In the genomic region with DNA sequence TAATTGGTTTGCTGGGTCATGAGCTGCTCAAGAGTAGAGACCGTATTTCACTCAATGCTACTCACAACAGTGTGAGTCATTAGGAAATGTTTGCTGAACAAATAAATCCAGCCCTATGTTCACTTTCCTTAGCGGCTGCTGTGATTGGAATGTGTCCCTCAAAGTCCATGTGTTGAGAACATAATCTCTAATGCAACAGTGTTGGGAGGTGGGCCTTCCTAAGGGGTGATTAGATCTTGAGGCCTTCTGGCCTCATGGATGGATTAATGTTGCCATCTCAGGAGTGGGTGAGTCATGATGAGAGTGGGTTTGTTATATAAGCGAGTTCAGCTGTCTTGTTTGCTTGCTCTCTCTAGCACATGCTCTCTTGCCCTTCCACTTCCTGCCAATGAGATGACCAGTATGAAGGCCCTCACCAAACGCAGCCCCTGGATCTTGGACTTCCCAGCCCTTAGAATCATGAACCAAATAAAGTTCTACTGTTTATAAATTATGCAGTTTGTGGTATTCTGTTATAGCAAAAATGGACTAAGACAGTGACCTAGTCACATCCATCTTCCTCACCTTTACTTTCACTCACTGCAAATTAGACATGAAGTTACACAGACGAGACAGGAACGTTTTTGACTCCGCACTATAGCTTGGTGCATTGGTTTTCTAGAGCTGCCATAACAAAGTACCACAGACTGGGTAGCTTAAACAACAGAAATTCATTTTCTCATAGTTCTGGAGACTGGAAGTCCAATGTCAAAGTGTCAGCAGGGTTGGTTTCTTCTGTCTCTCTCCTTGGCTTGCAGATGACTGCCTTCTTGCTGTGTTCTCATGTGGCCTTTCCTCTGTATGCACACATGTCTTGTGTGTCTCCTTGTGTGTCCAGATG, we compare ENCODE assay signal across 13 cellular contexts. TPM values are rescaled to one million over a fixed set of nuclear protein-coding genes. Genes with fewer than 3 reads are reported as not detected.
DNase-seq lines count a peak whose midpoint lies in the region; ATAC-seq, FAIRE-seq and TF ChIP-seq lines count a peak whose summit lies in the region.
"Had no signal": no experiment of that assay in that cellular context is flagged by ENCODE, and none has a peak within 500 bp of the region (broad histone marks: within the 10 kb centered on the region; RNA-seq: fewer than 3 reads in every experiment).

No MANE protein-coding gene starts in this region.

- CTCF ChIA-PET in CD8-positive, alpha-beta memory T cell (lab: Charles Lee): no interaction called here

- H3K27ac ChIP-seq in C4-2B: peak overlapping the region; percentile 15; the same call in 1 of the 2 replicates
- peak overlapping the region in 1 of 2 donors; percentile 16 for H3K27ac ChIP-seq in left lung
- no peak overlapping the region for H3K27ac ChIP-seq in smooth muscle cell (ENCODE audit: low read depth)
- H3K27ac ChIP-seq in CD8-positive, alpha-beta memory T cell (ENCODE audit: low read depth, low read length): no peak overlapping the region
- H3K27ac ChIP-seq: BLaER1 had no signal

- H3K4me3 ChIP-seq in adipocyte (ENCODE audit: low read length) (no peak overlapping the region), left lung (no peak overlapping the region), smooth muscle cell (no peak overlapping the region)
- H3K4me3 ChIP-seq in CD8-positive, alpha-beta memory T cell (ENCODE audit: low read length): no peak overlapping the region
- H3K4me3 ChIP-seq: BLaER1 had no signal

- no peak for FAIRE-seq in HTR-8/SVneo (lab: Jason Lieb, UNC)

- H3F3A ChIP-seq in smooth muscle cell (ENCODE audit: low read depth): no peaks in the 10 kb centered on the region

- H2AFZ ChIP-seq in smooth muscle cell (ENCODE audit: low read depth): no peak overlapping the region

- H3K4me1 ChIP-seq in adipocyte (ENCODE audit: control insufficient read depth, insufficient read depth, low read length) (no peaks in the 10 kb centered on the region), left lung (no peaks in the 10 kb centered on the region), smooth muscle cell (ENCODE audit: low read depth) (no peaks in the 10 kb centered on the region)
- no peaks in the 10 kb centered on the region for H3K4me1 ChIP-seq in CD8-positive, alpha-beta memory T cell (ENCODE audit: insufficient read depth, low read length)
- H3K4me1 ChIP-seq: BLaER1 had no signal

- H3K36me3 ChIP-seq in adipocyte (ENCODE audit: control insufficient read depth, insufficient read depth, low read length, severe bottlenecking) (no peaks in the 10 kb centered on the region), left lung (no peaks in the 10 kb centered on the region), smooth muscle cell (ENCODE audit: low read depth) (no peaks in the 10 kb centered on the region)
- H3K36me3 ChIP-seq in CD8-positive, alpha-beta memory T cell (ENCODE audit: insufficient read depth, low read length): no peaks in the 10 kb centered on the region
- H3K36me3 ChIP-seq: BLaER1 had no signal

- no peak overlapping the region for H3K4me3 Mint-ChIP-seq in CD8-positive, alpha-beta memory T cell

- no peaks in the 10 kb centered on the region for H3K79me2 ChIP-seq in smooth muscle cell (ENCODE audit: low read depth)

- H3K36me3 Mint-ChIP-seq in CD8-positive, alpha-beta memory T cell: no peaks in the 10 kb centered on the region

- H3K27me3 Mint-ChIP-seq in CD8-positive, alpha-beta memory T cell: peaks cover 7 to 11% of the 10 kb centered on the region in 2 donors

- no peak overlapping the region for H3K4me2 ChIP-seq in smooth muscle cell
- H3K4me2 ChIP-seq: BLaER1 had no signal

- H3K9me3 Mint-ChIP-seq in CD8-positive, alpha-beta memory T cell: no peaks in the 10 kb centered on the region

- ATAC-seq in left lung (peak; percentile 94), GM21367 (IDR thresholded peaks at IDR 0.05; ENCODE audit: unreplicated experiment) (no peak)

- TF ChIP-seq CTCF in C4-2B (conservative IDR thresholded peaks at IDR 0.05) (no peak), left lung (IDR thresholded peaks at IDR 0.05) (no peak), smooth muscle cell (IDR thresholded peaks at IDR 0.05; ENCODE audit: borderline replicate concordance, insufficient read depth, poor library complexity, severe bottlenecking) (no peak)

- intact Hi-C loops in left lung (cut with DNase I): no loop called here

- H3K27ac Mint-ChIP-seq in CD8-positive, alpha-beta memory T cell: no peak overlapping the region

- H3K9ac ChIP-seq in adipocyte (ENCODE audit: low read length): no peak overlapping the region
- no peak overlapping the region for H3K9ac ChIP-seq in smooth muscle cell (ENCODE audit: low read depth)
- H3K9ac ChIP-seq: BLaER1 had no signal

- no peaks in the 10 kb centered on the region for H4K20me1 ChIP-seq in smooth muscle cell (ENCODE audit: low read depth)
- H4K20me1 ChIP-seq: BLaER1 had no signal

- 67% methylated on average over 7 of the region's 7 CpGs for WGBS in smooth muscle cell (ENCODE audit: low lambda C conversion rate)

- DNase-seq in HTR-8/SVneo (ENCODE audit: insufficient read length, low spot score) (peak; percentile 15), adipocyte (ENCODE audit: low read depth) (peak; percentile 5), left lung (no peak), smooth muscle cell (lab: John Stamatoyannopoulos, UW; ENCODE audit: unreplicated experiment) (no peak)
- DNase-seq in effector CD8-positive, alpha-beta T cell (lab: John Stamatoyannopoulos, UW): no peak
- no peak for DNase-seq in CD8-positive, alpha-beta memory T cell
- DNase-seq: anterior cingulate cortex, kidney glomerular epithelial cell, NCI-H524, T-helper 2 cell had no signal

- no peaks in the 10 kb centered on the region for H3K4me1 Mint-ChIP-seq in CD8-positive, alpha-beta memory T cell

- H3K9me3 ChIP-seq in adipocyte (ENCODE audit: control insufficient read depth, low read length) (no peaks in the 10 kb centered on the region), left lung (no peaks in the 10 kb centered on the region), smooth muscle cell (replicated peaks; ENCODE audit: low read depth) (no peaks in the 10 kb centered on the region)
- H3K9me3 ChIP-seq in CD8-positive, alpha-beta memory T cell (ENCODE audit: low read length): no peaks in the 10 kb centered on the region
- H3K9me3 ChIP-seq: BLaER1 had no signal

- POLR2A ChIA-PET in CD8-positive, alpha-beta memory T cell (lab: Charles Lee): no interaction called here

- peaks cover 6% of the 10 kb centered on the region for H3K27me3 ChIP-seq in adipocyte (replicated peaks; ENCODE audit: control insufficient read depth, insufficient read depth, low read length)
- H3K27me3 ChIP-seq in left lung: peaks cover 0 to 4% of the 10 kb centered on the region in 2 donors
- no peaks in the 10 kb centered on the region for H3K27me3 ChIP-seq in smooth muscle cell (ENCODE audit: low read depth)
- no peaks in the 10 kb centered on the region for H3K27me3 ChIP-seq in CD8-positive, alpha-beta memory T cell (ENCODE audit: insufficient read depth, low read length, poor library complexity, severe bottlenecking)
- H3K27me3 ChIP-seq: BLaER1 had no signal

RNA-seq across cellular contexts. Expression of a gene that starts 50.9 kb away (rescaled TPM):
- total RNA-seq in left lung (1 to 10 TPM in 1 of 2 donors, under 1 TPM in 1; 0.81 to 2.7 TPM), smooth muscle cell (4.0 and 7.5 TPM in 2 replicates)
- 0.70 and 1.0 TPM in 2 replicates for polyA plus RNA-seq in smooth muscle cell
- total RNA-seq in CD8-positive, alpha-beta memory T cell: 1 to 10 TPM; 8.4 to 8.6 TPM
- 9.2 TPM for polyA plus RNA-seq in CD8-positive, alpha-beta memory T cell

Comparison
In these comparisons a context has a peak if more than half of its experiments do, and no peak if none do; other contexts are left out.
1. DNase-seq: peak in HTR-8/SVneo (single experiment) and adipocyte (single experiment); none in left lung (0 of 2), smooth muscle cell (single experiment), effector CD8-positive, alpha-beta T cell (single experiment) and CD8-positive, alpha-beta memory T cell (0 of 5).